6 cellular contexts compared by ENCODE assay signal in genomic region chr1:161525918-161526317, GRCh38. TPM values are rescaled to one million over a fixed set of nuclear protein-coding genes. Genes with fewer than 3 reads are reported as not detected.
"Had no signal": no experiment of that assay in that cellular context is flagged by ENCODE, and none has a peak within 500 bp of the region (broad histone marks: within the 10 kb centered on the region; RNA-seq: fewer than 3 reads in every experiment).

No MANE protein-coding gene starts in this region.

RNA-seq across cellular contexts. Expression of gene FCGR2A, which starts 20.7 kb away (rescaled TPM):
- total RNA-seq: activated CD8-positive, alpha-beta T cell treated with anti-CD3 and anti-CD28 coated beads for 36 hours; activated T-helper 17 cell treated with anti-CD3 and anti-CD28 coated beads, Interleukin-2, amount 50 U/mL, for 72 hours; bronchial epithelial cell; foreskin keratinocyte had no signal
- polyA plus RNA-seq: foreskin keratinocyte had no signal

RNA-seq across cellular contexts. Expression of gene FCGR3A, which starts 23.7 kb away (rescaled TPM):
- total RNA-seq: activated T-helper 17 cell treated with anti-CD3 and anti-CD28 coated beads, Interleukin-2, amount 50 U/mL, for 72 hours; bronchial epithelial cell; dermis blood vessel endothelial cell; foreskin keratinocyte; T-helper 2 cell treated with Interferon-gamma antibody and Interleukin-4, amounts not matched to agents 100 ng/mL and 5 ng/mL, for 36 hours had no signal
- polyA plus RNA-seq: foreskin keratinocyte had no signal
